In the genomic region with DNA sequence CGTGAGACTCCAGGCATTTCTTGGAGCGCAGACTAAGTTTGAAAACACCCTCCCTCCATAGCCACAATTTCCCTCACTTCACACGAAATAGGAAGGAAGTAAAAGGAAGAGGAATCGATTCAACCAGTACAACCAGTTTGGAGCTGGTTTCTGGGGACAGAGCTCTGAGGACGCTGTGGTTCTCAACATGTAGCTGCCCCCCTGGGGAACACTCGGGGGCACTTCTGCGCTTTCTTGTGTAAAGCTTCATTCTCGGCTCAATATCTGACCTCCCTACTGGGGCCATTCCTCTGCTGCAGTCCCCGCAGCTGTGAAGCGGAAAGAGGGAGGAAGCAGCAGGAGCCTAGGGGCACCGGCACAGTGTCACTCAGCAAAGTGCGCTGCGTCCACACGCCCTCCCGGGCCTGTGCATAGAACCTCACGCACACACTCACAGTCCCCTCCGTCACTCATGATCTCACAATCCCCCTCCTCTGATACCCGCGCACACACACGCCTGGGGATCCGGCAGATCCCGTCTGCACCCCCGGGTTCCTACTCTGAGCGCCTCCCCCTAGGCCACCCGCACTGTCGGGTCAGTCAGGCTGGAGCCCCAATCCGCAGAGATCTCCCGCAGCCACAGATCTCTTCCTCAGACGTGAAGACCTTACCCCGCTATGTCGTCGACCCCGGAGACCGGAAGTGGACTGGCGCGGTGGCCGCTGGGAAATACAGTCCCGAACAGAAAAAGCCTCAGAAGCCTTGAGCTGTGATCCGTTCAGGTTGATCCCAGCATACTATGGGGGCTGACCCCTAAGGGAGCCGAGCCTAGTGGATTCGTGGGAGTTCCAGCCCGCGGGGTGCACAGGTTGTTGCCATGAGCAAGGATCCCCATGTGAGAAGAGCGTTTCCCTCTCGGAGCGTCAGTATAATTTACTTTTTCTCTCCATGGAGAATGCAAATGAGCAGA, we compare ENCODE assay signal across 8 cellular contexts. TPM values are rescaled to one million over a fixed set of nuclear protein-coding genes. Genes with fewer than 3 reads are reported as not detected.
DNase-seq lines count a peak whose midpoint lies in the region; ATAC-seq and TF ChIP-seq lines count a peak whose summit lies in the region.

A gene (minus strand): TSS at position 688 of the 949 bp plus-strand sequence. CDS start 6,190 bp downstream, outside the sequence.

- TF ChIP-seq CTCF in lung (IDR thresholded peaks at IDR 0.05; ENCODE audit: control extremely low read depth, extremely low read depth): no peak

- DNase-seq in Ammon's horn (ENCODE audit: low spot score) (peak; percentile 81), GM19240 (ENCODE audit: insufficient read length, low spot score) (peak; percentile 41), HPDE6-E6E7 (ENCODE audit: extremely low spot score) (peak; percentile 42), NOMO-1 (lab: John Stamatoyannopoulos, UW; ENCODE audit: unreplicated experiment in 2 of 2) (peak; percentile 51 to 62), lung (ENCODE audit: low spot score) (peak; percentile 83)
- DNase-seq in activated CD8-positive, alpha-beta memory T cell treated with anti-CD3 and anti-CD28 coated beads for 4 hours (ENCODE audit: low read depth in 2 of 2): peak; percentile 48 to 51
- peak; percentile 50 to 60 (median 60) for DNase-seq in effector memory CD4-positive, alpha-beta T cell
- peak; percentile 46 to 76 (median 49) for DNase-seq in stimulated activated CD4-positive, alpha-beta T cell treated with anti-CD3 and anti-CD28 coated beads, TNF-alpha, amount 100 ng/mL, for 24 hours (ENCODE audit: low read depth in 3 of 3)

- no peaks in the 10 kb centered on the region for H3K36me3 ChIP-seq in effector memory CD4-positive, alpha-beta T cell (ENCODE audit: control insufficient read depth, insufficient read depth, low read length)
- H3K36me3 ChIP-seq in lung (ENCODE audit: control insufficient read depth in 2 of 2, insufficient read depth in 2 of 2, low read length in 2 of 2): no peaks in the 10 kb centered on the region

- no peaks in the 10 kb centered on the region for H3K27me3 ChIP-seq in effector memory CD4-positive, alpha-beta T cell (replicated peaks; ENCODE audit: control insufficient read depth, insufficient read depth, low read length, poor library complexity, severe bottlenecking)
- no peaks in the 10 kb centered on the region for H3K27me3 ChIP-seq in lung (ENCODE audit: control insufficient read depth, insufficient read depth)

- peaks cover 4% of the 10 kb centered on the region for H3K4me1 ChIP-seq in effector memory CD4-positive, alpha-beta T cell (ENCODE audit: control insufficient read depth, insufficient read depth, low read length, poor library complexity, severe bottlenecking)
- peaks cover 2 to 11% of the 10 kb centered on the region in 2 donors for H3K4me1 ChIP-seq in lung (ENCODE audit: control insufficient read depth in 2 of 2, insufficient read depth in 2 of 2, low read length in 2 of 2)

- peak within 1 kb of the TSS; percentile 86 for H3K4me3 ChIP-seq in effector memory CD4-positive, alpha-beta T cell (ENCODE audit: insufficient read depth, low read depth, low read length, poor library complexity, severe bottlenecking)
- peak within 1 kb of the TSS; percentile 75 for H3K4me3 ChIP-seq in lung

- peak; percentile 90 for ATAC-seq in lung (ENCODE audit: insufficient read depth, low FRiP score)

- H3K9me3 ChIP-seq in effector memory CD4-positive, alpha-beta T cell (ENCODE audit: control insufficient read depth, low read length): no peaks in the 10 kb centered on the region
- no peaks in the 10 kb centered on the region for H3K9me3 ChIP-seq in lung (ENCODE audit: control insufficient read depth in 2 of 2, insufficient read depth in 1 of 2, low read length in 1 of 2)

- H3K27ac ChIP-seq in effector memory CD4-positive, alpha-beta T cell (ENCODE audit: insufficient read depth, low read length, poor library complexity, severe bottlenecking): peak within 1 kb of the TSS; percentile 91
- peak within 1 kb of the TSS; percentile 92 to 96 for H3K27ac ChIP-seq in lung (ENCODE audit: low read depth in 1 of 2, low read length in 1 of 2)

- 0 to 1% methylated on average over 46 of the region's 46 CpGs for WGBS in lung, 2 donors

RNA-seq across cellular contexts. Expression of the gene that starts here (rescaled TPM):
- 10 to 100 TPM; 17.6 to 22.5 TPM for total RNA-seq in lung
- 10 to 100 TPM; 10.4 to 32.9 TPM for polyA plus RNA-seq in lung

Comparison
In these comparisons a context has a peak if more than half of its experiments do, and no peak if none do; other contexts are left out.
1. Peak in every context shown above with its lines: DNase-seq, ATAC-seq, H3K4me3 ChIP-seq and H3K27ac ChIP-seq.